ENCODE assay signal across 8 cellular contexts in genomic region chr3:143120716-143121239, GRCh38.
DNase-seq lines count a peak whose midpoint lies in the region; TF ChIP-seq lines count a peak whose summit lies in the region.

No MANE protein-coding gene starts in this region.

- H3K27ac Mint-ChIP-seq in activated naive CD8-positive, alpha-beta T cell: no peak overlapping the region

- no peaks in the 10 kb centered on the region for H3K9me3 Mint-ChIP-seq in activated naive CD8-positive, alpha-beta T cell (ENCODE audit: low read depth)

- TF ChIP-seq CTCF in GM12874 (IDR thresholded peaks at IDR 0.05; ENCODE audit: insufficient read depth, low read depth, low read length): peak; percentile 56

- H3K27me3 ChIP-seq in NT2/D1 (ENCODE audit: insufficient read depth, insufficient read length) (peaks cover 11% of the 10 kb centered on the region), iPS-15b (ENCODE audit: control insufficient read depth, insufficient read depth, low read length) (peaks cover 18% of the 10 kb centered on the region)

- H3K9ac ChIP-seq in NT2/D1 (ENCODE audit: insufficient read length, low read depth): peak overlapping the region; percentile 91
- H3K9ac ChIP-seq in iPS-15b (ENCODE audit: low read depth, low read length): no peak overlapping the region

- H3K4me1 ChIP-seq in NT2/D1 (ENCODE audit: insufficient read depth, insufficient read length) (peaks cover 7% of the 10 kb centered on the region), iPS-15b (ENCODE audit: control insufficient read depth, insufficient read depth, low read length) (peaks cover 2% of the 10 kb centered on the region)

- H3K4me3 Mint-ChIP-seq in activated naive CD8-positive, alpha-beta T cell: peak overlapping the region; percentile 77

- H3K36me3 Mint-ChIP-seq in activated naive CD8-positive, alpha-beta T cell: no peaks in the 10 kb centered on the region

- H3K4me1 Mint-ChIP-seq in activated naive CD8-positive, alpha-beta T cell (ENCODE audit: low read depth): peaks cover 49% of the 10 kb centered on the region

- peaks cover 8% of the 10 kb centered on the region; the same call in 1 of the 2 replicates for H3K9me3 ChIP-seq in NT2/D1 (ENCODE audit: insufficient read depth, low read length)
- no peaks in the 10 kb centered on the region for H3K9me3 ChIP-seq in iPS-15b (ENCODE audit: control insufficient read depth, insufficient read depth, low read length)

- peak; percentile 53 for DNase-seq in HCEC 1CT
- no peak for DNase-seq in NT2/D1 (ENCODE audit: low read depth, low spot score)
- DNase-seq in stimulated activated CD4-positive, alpha-beta T cell treated with anti-CD3 and anti-CD28 coated beads, Interleukin-15, amount 100 ng/mL, for 24 hours: peak; percentile 57
- no peak for DNase-seq in NCI-H187 treated with DMSO at 0.1 percent for 48 hours (lab: John Stamatoyannopoulos, UW)
- no peak for DNase-seq in NCI-H510A treated with DMSO at 0.1 percent for 48 hours (lab: John Stamatoyannopoulos, UW)

- H3K36me3 ChIP-seq in NT2/D1 (ENCODE audit: insufficient read depth, insufficient read length, low read length): peaks cover 18% of the 10 kb centered on the region
- H3K36me3 ChIP-seq in iPS-15b (ENCODE audit: control insufficient read depth, insufficient read depth, low read length): peaks cover 7% of the 10 kb centered on the region

- H3K27me3 Mint-ChIP-seq in activated naive CD8-positive, alpha-beta T cell: no peaks in the 10 kb centered on the region

- H3K4me3 ChIP-seq in NT2/D1 (ENCODE audit: insufficient read length, low read depth): peak overlapping the region; percentile 91
- H3K4me3 ChIP-seq in iPS-15b (ENCODE audit: low read depth, low read length): peak overlapping the region; percentile 93

Comparison
In these comparisons a context has a peak if more than half of its experiments do, and no peak if none do; other contexts are left out.
1. DNase-seq: peak in HCEC 1CT (single experiment) and stimulated activated CD4-positive, alpha-beta T cell treated with anti-CD3 and anti-CD28 coated beads, Interleukin-15, amount 100 ng/mL, for 24 hours (single experiment); none in NT2/D1 (single experiment), NCI-H187 treated with DMSO at 0.1 percent for 48 hours (single experiment) and NCI-H510A treated with DMSO at 0.1 percent for 48 hours (single experiment).